ENCODE assay signal across 22 cellular contexts in the genomic region with DNA sequence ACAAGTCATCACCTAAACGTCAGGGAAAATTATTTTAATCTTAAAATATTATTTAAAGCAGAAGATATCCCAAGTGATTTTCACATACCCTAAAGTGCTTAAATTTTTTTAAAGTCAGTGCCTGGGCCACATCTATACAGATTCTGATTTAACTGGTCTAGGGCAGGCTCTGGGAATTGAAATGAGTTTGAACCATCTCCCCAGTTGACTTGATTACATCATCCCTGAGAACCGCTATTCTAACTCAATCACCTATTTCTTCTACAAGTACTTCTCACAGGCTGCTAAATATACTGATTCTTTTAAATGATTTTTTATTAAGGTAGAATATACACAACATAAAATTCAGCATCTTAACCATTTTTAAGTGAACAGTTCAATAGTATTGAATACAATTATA. TPM values are rescaled to one million over a fixed set of nuclear protein-coding genes. Genes with fewer than 3 reads are reported as not detected.
DNase-seq lines count a peak whose midpoint lies in the region; ATAC-seq, FAIRE-seq and TF ChIP-seq lines count a peak whose summit lies in the region.
"Had no signal": no experiment of that assay in that cellular context is flagged by ENCODE, and none has a peak within 500 bp of the region (broad histone marks: within the 10 kb centered on the region; RNA-seq: fewer than 3 reads in every experiment).

No MANE protein-coding gene starts in this region.

- peaks cover 3% of the 10 kb centered on the region for H3K79me1 ChIP-seq in mesenchymal stem cell (replicated peaks; ENCODE audit: low read length, poor library complexity, severe bottlenecking)

- H3K9ac ChIP-seq in HepG2 (ENCODE audit: insufficient read depth, low read depth, low read length) = no peak overlapping the region
- no peak overlapping the region for H3K9ac ChIP-seq in mesenchymal stem cell (ENCODE audit: low read length)
- H3K9ac ChIP-seq: GM23248, KMS-11 had no signal

- TF ChIP-seq EP300 in HepG2 (IDR thresholded peaks at IDR 0.05; ENCODE audit: low read depth in 2 of 2, low read length in 2 of 2) (no peak), HepG2 (CRISPR knock-in tag; IDR thresholded peaks at IDR 0.05; ENCODE audit: borderline replicate concordance) (no peak)

- no peak overlapping the region for H3K18ac ChIP-seq in mesenchymal stem cell (ENCODE audit: low read depth in 1 of 2, low read length in 2 of 2)

- no peaks in the 10 kb centered on the region for H4K20me1 ChIP-seq in HepG2 (ENCODE audit: insufficient read depth, low read length)

- TF ChIP-seq RAD21 in HepG2 (CRISPR knock-in tag; IDR thresholded peaks at IDR 0.05) = no peak

- no peak overlapping the region for H3K4ac ChIP-seq in mesenchymal stem cell (ENCODE audit: low read depth in 1 of 2, low read length in 2 of 2)

- peaks cover 1% of the 10 kb centered on the region for H3K9me3 Mint-ChIP-seq in glutamatergic neuron (ENCODE audit: unreplicated experiment)
- H3K9me3 Mint-ChIP-seq: CD4-positive, CD25-positive, alpha-beta regulatory T cell; CD8-positive, alpha-beta memory T cell; HFFc6 had no signal

- no peak for DNase-seq in HepG2 (ENCODE audit: low spot score)
- no peak for DNase-seq in right lobe of liver
- DNase-seq in glutamatergic neuron = no peak
- no peak for DNase-seq in activated naive CD4-positive, alpha-beta T cell treated with Interleukin-2 at 50 U/mL for 16 hours
- no peak for DNase-seq in mesenchymal stem cell
- DNase-seq: ACHN; BE2C; C1 segment of cervical spinal cord; CD4-positive, CD25-positive, alpha-beta regulatory T cell; CD8-positive, alpha-beta memory T cell; COR-L47; DMS79 treated with DMSO at 0.1 percent for 48 hours; GM23248; HCEC 1CT; HFFc6 had no signal

- intact Hi-C loops in HepG2 (cut with micrococcal nuclease; ENCODE audit: unreplicated experiment) (no loop called here), right lobe of liver (cut with DNase I) (no loop called here)

- H3K36me3 ChIP-seq in HepG2 (replicated peaks in 1 of 2; ENCODE audit: control insufficient read depth in 1 of 2, insufficient read depth in 2 of 2, low read length in 2 of 2) (peaks cover 4 to 43% of the 10 kb centered on the region in 2 experiments), right lobe of liver (peaks cover 0 to 55% (median 18%) of the 10 kb centered on the region in 4 donors), HEK293 (ENCODE audit: control insufficient read depth in 2 of 2, insufficient read depth in 1 of 2, low read length in 2 of 2) (peaks cover 75 to 79% of the 10 kb centered on the region in 2 experiments), mesenchymal stem cell (ENCODE audit: control insufficient read depth in 1 of 2, insufficient read depth in 2 of 2, low read depth in 1 of 2, low read length in 2 of 2) (peaks cover 26 to 77% of the 10 kb centered on the region in 2 experiments)

- H4K8ac ChIP-seq in mesenchymal stem cell (ENCODE audit: low read length) = no peak overlapping the region

- CTCF ChIA-PET in HepG2 (lab: Yijun Ruan, JAX; ENCODE audit: low intra/inter-chr PET ratio, low total read pairs) = no interaction called here
- CTCF ChIA-PET in HEK293 (lab: Yijun Ruan, JAX) = no interaction called here

- H3K27me3 ChIP-seq in HepG2 (ENCODE audit: control insufficient read depth in 1 of 2, insufficient read depth in 2 of 2, low read length in 2 of 2) (no peaks in the 10 kb centered on the region), right lobe of liver (no peaks in the 10 kb centered on the region), mesenchymal stem cell (ENCODE audit: control insufficient read depth in 1 of 2, insufficient read depth in 1 of 2, low read length in 2 of 2) (no peaks in the 10 kb centered on the region)
- H3K27me3 ChIP-seq: BE2C had no signal

- no peak overlapping the region for H2BK12ac ChIP-seq in mesenchymal stem cell (ENCODE audit: low read length in 2 of 2)

- H2AK5ac ChIP-seq in mesenchymal stem cell (ENCODE audit: low read length, severe bottlenecking) = no peak overlapping the region

- H3K4me3 ChIP-seq in HepG2 (replicated peaks in 1 of 3; ENCODE audit: insufficient read depth in 1 of 3, low read depth in 2 of 3, low read length in 3 of 3) (no peak overlapping the region), right lobe of liver (no peak overlapping the region), HEK293 (ENCODE audit: low read depth, low read length) (no peak overlapping the region), mesenchymal stem cell (ENCODE audit: insufficient read depth in 1 of 2, low read depth in 1 of 2, low read length in 2 of 2) (no peak overlapping the region)
- H3K4me3 ChIP-seq: GM23248 had no signal

- FAIRE-seq in HepG2 (lab: Jason Lieb, UNC) = no peak
- FAIRE-seq: A204.1, D721Med, GM12891, GM19239, H54 had no signal

- no peak overlapping the region for H2AFZ ChIP-seq in HepG2 (ENCODE audit: low read length)
- no peak overlapping the region for H2AFZ ChIP-seq in mesenchymal stem cell (ENCODE audit: low read depth, low read length)
- H2AFZ ChIP-seq: GM23248 had no signal

- in situ Hi-C loops in HepG2 (cut with HindIII; ENCODE audit: extremely low pct_ligation_motif_present, low pct_unique_long_range_greater_than_20kb) = no loop called here

- H3K9me3 ChIP-seq in HepG2 (ENCODE audit: low read length) (no peaks in the 10 kb centered on the region), right lobe of liver (no peaks in the 10 kb centered on the region), HEK293 (ENCODE audit: control insufficient read depth, insufficient read depth, low read depth, low read length) (no peaks in the 10 kb centered on the region), mesenchymal stem cell (ENCODE audit: control insufficient read depth, low read length) (no peaks in the 10 kb centered on the region)
- H3K9me3 ChIP-seq: BE2C had no signal

- no peak overlapping the region for H4K91ac ChIP-seq in mesenchymal stem cell (ENCODE audit: low read length)

- no peak overlapping the region for H3K4me3 Mint-ChIP-seq in glutamatergic neuron (ENCODE audit: unreplicated experiment)
- H3K4me3 Mint-ChIP-seq: CD4-positive, CD25-positive, alpha-beta regulatory T cell; CD8-positive, alpha-beta memory T cell; HFFc6 had no signal

- H3K14ac ChIP-seq in mesenchymal stem cell (ENCODE audit: low read length in 2 of 2) = no peak overlapping the region

- H3K4me1 ChIP-seq in HepG2 (ENCODE audit: insufficient read depth, low read length) (no peaks in the 10 kb centered on the region), right lobe of liver (no peaks in the 10 kb centered on the region), HEK293 (ENCODE audit: control insufficient read depth, insufficient read depth, low read length) (no peaks in the 10 kb centered on the region), mesenchymal stem cell (ENCODE audit: control insufficient read depth, insufficient read depth, low read depth, low read length) (no peaks in the 10 kb centered on the region)
- H3K4me1 ChIP-seq: BE2C had no signal

- H3K27ac ChIP-seq in HepG2 (ENCODE audit: extremely low read length, insufficient read depth, low read length) = no peak overlapping the region
- H3K27ac ChIP-seq in right lobe of liver = no peak overlapping the region
- H3K27ac ChIP-seq in HEK293 (ENCODE audit: extremely low read depth, low read depth, low read length) = no peak overlapping the region
- no peak overlapping the region for H3K27ac ChIP-seq in mesenchymal stem cell (ENCODE audit: low read length, poor library complexity, severe bottlenecking)
- H3K27ac ChIP-seq: GM23248, KMS-11 had no signal

- H3K27me3 Mint-ChIP-seq in glutamatergic neuron (ENCODE audit: unreplicated experiment) = no peaks in the 10 kb centered on the region
- H3K27me3 Mint-ChIP-seq: CD4-positive, CD25-positive, alpha-beta regulatory T cell; CD8-positive, alpha-beta memory T cell had no signal

- no peak for ATAC-seq in HepG2
- no peak for ATAC-seq in right lobe of liver

- peaks cover 8% of the 10 kb centered on the region for H3K4me1 Mint-ChIP-seq in glutamatergic neuron (ENCODE audit: low read depth, unreplicated experiment)
- H3K4me1 Mint-ChIP-seq: CD4-positive, CD25-positive, alpha-beta regulatory T cell; CD8-positive, alpha-beta memory T cell had no signal

- no TSS peak for BruUV-seq in HepG2 (replicated peaks; lab: Mats Ljungman, UMichigan)

- no peak overlapping the region for H2BK5ac ChIP-seq in mesenchymal stem cell (ENCODE audit: low read depth, low read length, poor library complexity, severe bottlenecking)

- POLR2A ChIA-PET in HepG2 (lab: Yijun Ruan, JAX) = no interaction called here
- POLR2A ChIA-PET in HEK293 (lab: Yijun Ruan, JAX) = no interaction called here

- H2BK15ac ChIP-seq in mesenchymal stem cell (ENCODE audit: low read depth, poor library complexity, severe bottlenecking) = no peak overlapping the region

- no peak for TF ChIP-seq POLR2A in HepG2 (IDR thresholded peaks at IDR 0.05; ENCODE audit: insufficient read depth in 1 of 2, low read depth in 2 of 2, low read length in 2 of 2)
- TF ChIP-seq POLR2A in right lobe of liver (IDR thresholded peaks at IDR 0.05) = no peak

- H3K79me2 ChIP-seq in HepG2 (ENCODE audit: insufficient read depth, low read length) = no peaks in the 10 kb centered on the region

- no peak overlapping the region for H2BK120ac ChIP-seq in mesenchymal stem cell (ENCODE audit: low read depth, low read length)

- H3K27ac Mint-ChIP-seq in glutamatergic neuron (ENCODE audit: unreplicated experiment) = peak overlapping the region; percentile 66
- H3K27ac Mint-ChIP-seq: CD4-positive, CD25-positive, alpha-beta regulatory T cell; HFFc6 had no signal

- WGBS in HepG2 (ENCODE audit: low lambda C conversion rate) = 96% methylated on average over 2 of the region's 2 CpGs
- WGBS in right lobe of liver (ENCODE audit: insufficient coverage, low coverage, low lambda C conversion rate, missing lambda C conversion rate) = 91% methylated on average over 2 of the region's 2 CpGs
- WGBS in mesenchymal stem cell = no CpG with 5 or more reads among the region's 2 CpGs

- H3K4me2 ChIP-seq in HepG2 (ENCODE audit: low read depth, low read length) (no peak overlapping the region), mesenchymal stem cell (ENCODE audit: low read length, poor library complexity, severe bottlenecking) (no peak overlapping the region)
- H3K4me2 ChIP-seq: KMS-11 had no signal

- H3K23ac ChIP-seq in mesenchymal stem cell (ENCODE audit: low read length in 2 of 2) = no peak overlapping the region

- TF ChIP-seq CTCF in HepG2 (CRISPR knock-in tag; IDR thresholded peaks at IDR 0.05) (no peak), right lobe of liver (IDR thresholded peaks at IDR 0.05) (no peak), HEK293 (tag by site-specific recombination; IDR thresholded peaks at IDR 0.05) (no peak), glutamatergic neuron (IDR thresholded peaks at IDR 0.05; ENCODE audit: partially characterized antibody, unreplicated experiment) (no peak)

- H3K36me3 Mint-ChIP-seq in glutamatergic neuron (ENCODE audit: unreplicated experiment) = no peaks in the 10 kb centered on the region

RNA-seq across cellular contexts. Expression of gene GART, which starts 19.6 kb away (rescaled TPM):
- 109 and 151 TPM in 2 replicates for total RNA-seq in HepG2 (2016; rRNA removed; fragmentation: Illumina TruSeq; extraction: Trizol)
- total RNA-seq in HepG2 (2016; cell fraction: cytosol; rRNA removed; fragmentation: Illumina TruSeq; extraction: Trizol; ENCODE audit: low read depth) = 31.1 and 36.8 TPM in 2 replicates
- 113 and 146 TPM in 2 replicates for total RNA-seq in HepG2 (2016; cell fraction: insoluble cytoplasmic fraction; rRNA removed; fragmentation: Illumina TruSeq; extraction: Trizol)
- total RNA-seq in HepG2 (2016; cell fraction: membrane; rRNA removed; fragmentation: Illumina TruSeq; extraction: Trizol) = 32.8 and 39.5 TPM in 2 replicates
- total RNA-seq in HepG2 (2016; cell fraction: nucleus; rRNA removed; fragmentation: Illumina TruSeq; extraction: Trizol) = 90.9 and 99.5 TPM in 2 replicates
- polyA plus RNA-seq in HepG2 (2011; rRNA removed) = 17.7 and 17.9 TPM in 2 replicates
- polyA plus RNA-seq in HepG2 (2011; cell fraction: cytosol; rRNA removed) = 9.6 and 13.2 TPM in 2 replicates
- 19.9 and 27.1 TPM in 2 replicates for polyA plus RNA-seq in HepG2 (2011; cell fraction: nucleus; rRNA removed)
- polyA plus RNA-seq in HepG2 (2012) = 50.5 and 59.0 TPM in 2 replicates
- 4.4 and 5.6 TPM in 2 replicates for polyA plus RNA-seq in HepG2 (2016; cell fraction: cytosol; fragmentation: Illumina TruSeq; extraction: Trizol; ENCODE audit: low read depth)
- polyA plus RNA-seq in HepG2 (2016; cell fraction: insoluble cytoplasmic fraction; fragmentation: Illumina TruSeq; extraction: Trizol; ENCODE audit: low read depth) = 99.4 and 99.8 TPM in 2 replicates
- 8.6 and 10.6 TPM in 2 replicates for polyA plus RNA-seq in HepG2 (2016; cell fraction: membrane; fragmentation: Illumina TruSeq; extraction: Trizol; ENCODE audit: low read depth)
- 70.2 and 73.8 TPM in 2 replicates for polyA plus RNA-seq in HepG2 (2016; cell fraction: nucleus; fragmentation: Illumina TruSeq; extraction: Trizol; ENCODE audit: insufficient read depth, low read depth)
- 15.8 and 35.7 TPM in 2 replicates for polyA minus RNA-seq in HepG2 (2011; rRNA and poly(A)+ RNA removed; ENCODE audit: low replicate concordance)
- 21.5 and 23.0 TPM in 2 replicates for polyA minus RNA-seq in HepG2 (2011; cell fraction: cytosol; rRNA and poly(A)+ RNA removed)
- polyA minus RNA-seq in HepG2 (2011; cell fraction: nucleus; rRNA and poly(A)+ RNA removed) = 73.8 and 95.2 TPM in 2 replicates
- 10 to 100 TPM; 23.0 to 93.5 (median 39.3) TPM for total RNA-seq in right lobe of liver
- 70.3 TPM for total RNA-seq in glutamatergic neuron (ENCODE audit: unreplicated experiment)
- polyA plus RNA-seq in mesenchymal stem cell (2013, experiment 1 of 2) = 37.6 TPM
- 37.6 TPM for polyA plus RNA-seq in mesenchymal stem cell (2013, experiment 2 of 2)

RNA-seq across cellular contexts. Expression of gene SON, which starts 20.5 kb away (rescaled TPM):
- 78.3 and 291 TPM in 2 replicates for total RNA-seq in HepG2 (2016; rRNA removed; fragmentation: Illumina TruSeq; extraction: Trizol)
- total RNA-seq in HepG2 (2016; cell fraction: cytosol; rRNA removed; fragmentation: Illumina TruSeq; extraction: Trizol; ENCODE audit: low read depth) = 8.5 and 9.3 TPM in 2 replicates
- 71.9 and 282 TPM in 2 replicates for total RNA-seq in HepG2 (2016; cell fraction: insoluble cytoplasmic fraction; rRNA removed; fragmentation: Illumina TruSeq; extraction: Trizol)
- 38.8 and 42.6 TPM in 2 replicates for total RNA-seq in HepG2 (2016; cell fraction: membrane; rRNA removed; fragmentation: Illumina TruSeq; extraction: Trizol)
- total RNA-seq in HepG2 (2016; cell fraction: nucleus; rRNA removed; fragmentation: Illumina TruSeq; extraction: Trizol) = 173 and 188 TPM in 2 replicates
- 60.8 and 61.3 TPM in 2 replicates for polyA plus RNA-seq in HepG2 (2011; rRNA removed)
- polyA plus RNA-seq in HepG2 (2011; cell fraction: cytosol; rRNA removed) = 27.3 and 38.0 TPM in 2 replicates
- 184 and 204 TPM in 2 replicates for polyA plus RNA-seq in HepG2 (2011; cell fraction: nucleus; rRNA removed)
- 121 and 128 TPM in 2 replicates for polyA plus RNA-seq in HepG2 (2012)
- 4.6 and 5.8 TPM in 2 replicates for polyA plus RNA-seq in HepG2 (2016; cell fraction: cytosol; fragmentation: Illumina TruSeq; extraction: Trizol; ENCODE audit: low read depth)
- 116 and 145 TPM in 2 replicates for polyA plus RNA-seq in HepG2 (2016; cell fraction: insoluble cytoplasmic fraction; fragmentation: Illumina TruSeq; extraction: Trizol; ENCODE audit: low read depth)
- polyA plus RNA-seq in HepG2 (2016; cell fraction: membrane; fragmentation: Illumina TruSeq; extraction: Trizol; ENCODE audit: low read depth) = 16.5 and 18.3 TPM in 2 replicates
- polyA plus RNA-seq in HepG2 (2016; cell fraction: nucleus; fragmentation: Illumina TruSeq; extraction: Trizol; ENCODE audit: insufficient read depth, low read depth) = 242 and 248 TPM in 2 replicates
- polyA minus RNA-seq in HepG2 (2011; rRNA and poly(A)+ RNA removed; ENCODE audit: low replicate concordance) = 192 and 202 TPM in 2 replicates
- 80.6 and 107 TPM in 2 replicates for polyA minus RNA-seq in HepG2 (2011; cell fraction: cytosol; rRNA and poly(A)+ RNA removed)
- 280 and 289 TPM in 2 replicates for polyA minus RNA-seq in HepG2 (2011; cell fraction: nucleus; rRNA and poly(A)+ RNA removed)
- total RNA-seq in right lobe of liver = 100 to 1,000 TPM in 4 of 6 experiments, 10 to 100 TPM in 2; 86.7 to 212 (median 113) TPM
- 289 TPM for total RNA-seq in glutamatergic neuron (ENCODE audit: unreplicated experiment)
- polyA plus RNA-seq in mesenchymal stem cell (2013, experiment 1 of 2) = 84.8 TPM
- 81.3 TPM for polyA plus RNA-seq in mesenchymal stem cell (2013, experiment 2 of 2)

RNA-seq across cellular contexts. Expression of gene DNAJC28, which starts 30.8 kb away (rescaled TPM):
- 2.5 and 3.3 TPM in 2 replicates for total RNA-seq in HepG2 (2016; rRNA removed; fragmentation: Illumina TruSeq; extraction: Trizol)
- 0.35 and 0.71 TPM in 2 replicates for total RNA-seq in HepG2 (2016; cell fraction: cytosol; rRNA removed; fragmentation: Illumina TruSeq; extraction: Trizol; ENCODE audit: low read depth)
- 2.5 and 2.7 TPM in 2 replicates for total RNA-seq in HepG2 (2016; cell fraction: insoluble cytoplasmic fraction; rRNA removed; fragmentation: Illumina TruSeq; extraction: Trizol)
- total RNA-seq in HepG2 (2016; cell fraction: membrane; rRNA removed; fragmentation: Illumina TruSeq; extraction: Trizol) = 1.2 and 1.7 TPM in 2 replicates
- 1.7 and 3.3 TPM in 2 replicates for total RNA-seq in HepG2 (2016; cell fraction: nucleus; rRNA removed; fragmentation: Illumina TruSeq; extraction: Trizol)
- 1.1 and 1.5 TPM in 2 replicates for polyA plus RNA-seq in HepG2 (2011; rRNA removed)
- polyA plus RNA-seq in HepG2 (2011; cell fraction: cytosol; rRNA removed) = 0.54 and 1.0 TPM in 2 replicates
- 0.63 and 1.3 TPM in 2 replicates for polyA plus RNA-seq in HepG2 (2011; cell fraction: nucleus; rRNA removed)
- 1.1 and 1.2 TPM in 2 replicates for polyA plus RNA-seq in HepG2 (2012)
- polyA plus RNA-seq in HepG2 (2016; cell fraction: cytosol; fragmentation: Illumina TruSeq; extraction: Trizol; ENCODE audit: low read depth) = 0.41 and 0.62 TPM in 2 replicates
- polyA plus RNA-seq in HepG2 (2016; cell fraction: insoluble cytoplasmic fraction; fragmentation: Illumina TruSeq; extraction: Trizol; ENCODE audit: low read depth) = 2.8 and 2.9 TPM in 2 replicates
- 0.46 and 0.74 TPM in 2 replicates for polyA plus RNA-seq in HepG2 (2016; cell fraction: membrane; fragmentation: Illumina TruSeq; extraction: Trizol; ENCODE audit: low read depth)
- polyA plus RNA-seq in HepG2 (2016; cell fraction: nucleus; fragmentation: Illumina TruSeq; extraction: Trizol; ENCODE audit: insufficient read depth, low read depth) = 3.3 and 3.5 TPM in 2 replicates
- polyA minus RNA-seq in HepG2 (2011; rRNA and poly(A)+ RNA removed; ENCODE audit: low replicate concordance) = 0.10 and 0.16 TPM in 2 replicates
- 0.40 and 0.70 TPM in 2 replicates for polyA minus RNA-seq in HepG2 (2011; cell fraction: cytosol; rRNA and poly(A)+ RNA removed)
- 1.8 and 3.1 TPM in 2 replicates for polyA minus RNA-seq in HepG2 (2011; cell fraction: nucleus; rRNA and poly(A)+ RNA removed)
- 1 to 10 TPM; 1.7 to 2.7 (median 1.9) TPM for total RNA-seq in right lobe of liver
- 5.3 TPM for total RNA-seq in glutamatergic neuron (ENCODE audit: unreplicated experiment)
- 1.9 TPM for polyA plus RNA-seq in mesenchymal stem cell (2013, experiment 1 of 2)
- polyA plus RNA-seq in mesenchymal stem cell (2013, experiment 2 of 2) = 2.1 TPM

RNA-seq across cellular contexts. Expression of gene TMEM50B, which starts 42.5 kb away (rescaled TPM):
- total RNA-seq in HepG2 (2016; rRNA removed; fragmentation: Illumina TruSeq; extraction: Trizol) (13.9 and 29.9 TPM in 2 replicates), right lobe of liver (10 to 100 TPM; 13.0 to 35.4 (median 20.2) TPM), glutamatergic neuron (ENCODE audit: unreplicated experiment) (37.5 TPM)
- 12.1 and 12.6 TPM in 2 replicates for total RNA-seq in HepG2 (2016; cell fraction: cytosol; rRNA removed; fragmentation: Illumina TruSeq; extraction: Trizol; ENCODE audit: low read depth)
- 18.2 and 31.9 TPM in 2 replicates for total RNA-seq in HepG2 (2016; cell fraction: insoluble cytoplasmic fraction; rRNA removed; fragmentation: Illumina TruSeq; extraction: Trizol)
- total RNA-seq in HepG2 (2016; cell fraction: membrane; rRNA removed; fragmentation: Illumina TruSeq; extraction: Trizol) = 17.4 and 19.9 TPM in 2 replicates
- total RNA-seq in HepG2 (2016; cell fraction: nucleus; rRNA removed; fragmentation: Illumina TruSeq; extraction: Trizol) = 43.0 and 47.6 TPM in 2 replicates
- 45.4 and 46.3 TPM in 2 replicates for polyA plus RNA-seq in HepG2 (2011; rRNA removed)
- 8.9 and 18.9 TPM in 2 replicates for polyA plus RNA-seq in HepG2 (2011; cell fraction: cytosol; rRNA removed)
- polyA plus RNA-seq in HepG2 (2011; cell fraction: nucleus; rRNA removed) = 109 and 139 TPM in 2 replicates
- polyA plus RNA-seq in HepG2 (2012) = 15.9 and 21.7 TPM in 2 replicates
- 10.5 and 13.5 TPM in 2 replicates for polyA plus RNA-seq in HepG2 (2016; cell fraction: cytosol; fragmentation: Illumina TruSeq; extraction: Trizol; ENCODE audit: low read depth)
- 14.7 and 18.5 TPM in 2 replicates for polyA plus RNA-seq in HepG2 (2016; cell fraction: insoluble cytoplasmic fraction; fragmentation: Illumina TruSeq; extraction: Trizol; ENCODE audit: low read depth)
- 14.4 and 16.8 TPM in 2 replicates for polyA plus RNA-seq in HepG2 (2016; cell fraction: membrane; fragmentation: Illumina TruSeq; extraction: Trizol; ENCODE audit: low read depth)
- polyA plus RNA-seq in HepG2 (2016; cell fraction: nucleus; fragmentation: Illumina TruSeq; extraction: Trizol; ENCODE audit: insufficient read depth, low read depth) = 104 and 105 TPM in 2 replicates
- 4.7 and 5.8 TPM in 2 replicates for polyA minus RNA-seq in HepG2 (2011; rRNA and poly(A)+ RNA removed; ENCODE audit: low replicate concordance)
- polyA minus RNA-seq in HepG2 (2011; cell fraction: cytosol; rRNA and poly(A)+ RNA removed) = 3.8 and 6.8 TPM in 2 replicates
- 23.4 and 29.6 TPM in 2 replicates for polyA minus RNA-seq in HepG2 (2011; cell fraction: nucleus; rRNA and poly(A)+ RNA removed)
- 22.9 TPM for polyA plus RNA-seq in mesenchymal stem cell (2013, experiment 1 of 2)
- 24.7 TPM for polyA plus RNA-seq in mesenchymal stem cell (2013, experiment 2 of 2)

Comparison
In these comparisons a context has a peak if more than half of its experiments do, and no peak if none do; other contexts are left out.
1. Of the 63 proteins assayed by ChIP-seq in both HepG2 and HEK293: peak only in HepG2: none; only in HEK293: ATF2; in both: none; in neither: 62.